19 cellular contexts compared by ENCODE assay signal in the genomic region with DNA sequence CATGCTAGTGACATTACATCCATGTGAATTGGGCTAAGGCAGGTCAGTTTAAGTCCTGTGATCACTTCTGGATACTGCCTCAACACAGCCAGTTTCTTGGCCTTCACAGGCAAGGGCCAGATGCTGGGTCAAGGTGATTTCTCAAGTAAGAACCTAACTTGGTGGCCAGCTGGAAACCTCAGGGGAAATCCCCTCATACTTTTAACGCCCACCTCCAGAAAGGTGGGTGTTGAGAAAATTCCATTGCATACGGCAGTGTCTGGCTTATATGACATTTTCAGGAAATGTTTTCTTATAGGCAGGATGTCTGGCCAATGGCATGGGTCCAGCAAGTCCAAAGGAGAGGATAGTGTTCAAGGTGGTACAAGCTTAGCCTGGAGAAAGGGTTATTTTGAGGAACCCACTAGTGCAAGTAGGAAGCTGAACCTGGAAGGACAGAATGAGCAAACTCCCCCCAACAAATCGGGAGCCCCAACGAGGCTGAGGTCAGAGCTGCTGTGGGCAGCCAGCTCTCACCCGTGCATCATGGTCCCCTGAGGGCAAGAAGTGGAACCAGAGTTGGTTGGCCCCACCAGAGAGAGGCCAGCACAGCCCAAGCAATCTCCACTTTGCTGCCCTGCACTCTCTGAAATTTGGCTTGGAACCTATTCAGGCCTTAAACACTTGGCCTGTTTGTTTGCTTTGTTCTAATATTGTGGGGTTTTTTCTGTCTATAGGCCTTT.
DNase-seq lines count a peak whose midpoint lies in the region; ATAC-seq, FAIRE-seq and TF ChIP-seq lines count a peak whose summit lies in the region.
"Had no signal": no experiment of that assay in that cellular context is flagged by ENCODE, and none has a peak within 500 bp of the region (broad histone marks: within the 10 kb centered on the region; RNA-seq: fewer than 3 reads in every experiment).

No MANE protein-coding gene starts in this region.

- H3K4me3 Mint-ChIP-seq in activated T-helper 2 cell treated with anti-CD3 and anti-CD28 coated beads, Interferon-gamma antibody, Interleukin-2, Interleukin-4, amounts not matched to agents 10 μg/mL and 5 μg/mL and 100 μg/mL, durations not matched to agents 14 hours and 24 hours and 36 hours (ENCODE audit: low read depth), result no peak overlapping the region
- H3K4me3 Mint-ChIP-seq: neural crest cell had no signal

- H3K27ac ChIP-seq in pancreas, result no peak overlapping the region

- ATAC-seq in GM19025 (IDR thresholded peaks at IDR 0.05; ENCODE audit: low read depth, unreplicated experiment), result peak; percentile 48
- ATAC-seq in left lobe of liver, result no peak
- no peak for ATAC-seq in pancreas
- ATAC-seq: esophagus mucosa, Right ventricle myocardium inferior had no signal

- DNase-seq in GM10266 (ENCODE audit: extremely low spot score), result peak; percentile 40
- no peak for DNase-seq in activated T-helper 2 cell treated with anti-CD3 and anti-CD28 coated beads, Interferon-gamma antibody, Interleukin-2, Interleukin-4, amounts not matched to agents 10 μg/mL and 5 μg/mL and 100 μg/mL, durations not matched to agents 14 hours and 24 hours and 36 hours (ENCODE audit: low spot score)
- peak; percentile 17 for DNase-seq in iris pigment epithelial cell (ENCODE audit: low read depth)
- no peak for DNase-seq in CD1c-positive myeloid dendritic cell (ENCODE audit: extremely low spot score)
- no peak for DNase-seq in A172 (ENCODE audit: low spot score)
- DNase-seq in left lobe of liver (ENCODE audit: low spot score), result no peak
- DNase-seq in pancreas, result no peak
- DNase-seq: DND-41; effector CD4-positive, alpha-beta T cell; left ventricle myocardium inferior; NCI-H1436 treated with DMSO at 0.1 percent for 48 hours; NCI-H774; small intestine; stimulated activated CD4-positive, alpha-beta T cell treated with anti-CD3 and anti-CD28 coated beads, Interleukin-4, amount 100 ng/mL, for 24 hours had no signal

- WGBS in pancreas, 2 donors, result 85 to 95% methylated on average over 5 of the region's 5 CpGs

- H3K4me1 ChIP-seq in pancreas, result no peaks in the 10 kb centered on the region

- H3K27me3 ChIP-seq in pancreas, result no peaks in the 10 kb centered on the region

- peaks cover 0 to 21% (median 4%) of the 10 kb centered on the region in 3 donors for H3K36me3 ChIP-seq in pancreas

- no peak for FAIRE-seq in pancreas (lab: Jason Lieb, UNC)
- FAIRE-seq: H54, small intestine had no signal

- peak overlapping the region; percentile 70 for H3K27ac Mint-ChIP-seq in activated T-helper 2 cell treated with anti-CD3 and anti-CD28 coated beads, Interferon-gamma antibody, Interleukin-2, Interleukin-4, amounts not matched to agents 10 μg/mL and 5 μg/mL and 100 μg/mL, durations not matched to agents 14 hours and 24 hours and 36 hours

- H3K9me3 ChIP-seq in pancreas, result no peaks in the 10 kb centered on the region
- H3K9me3 ChIP-seq: left ventricle myocardium inferior had no signal

- peaks cover 40% of the 10 kb centered on the region for H3K36me3 Mint-ChIP-seq in activated T-helper 2 cell treated with anti-CD3 and anti-CD28 coated beads, Interferon-gamma antibody, Interleukin-2, Interleukin-4, amounts not matched to agents 10 μg/mL and 5 μg/mL and 100 μg/mL, durations not matched to agents 14 hours and 24 hours and 36 hours (ENCODE audit: low read depth)

- H3K4me1 Mint-ChIP-seq in activated T-helper 2 cell treated with anti-CD3 and anti-CD28 coated beads, Interferon-gamma antibody, Interleukin-2, Interleukin-4, amounts not matched to agents 10 μg/mL and 5 μg/mL and 100 μg/mL, durations not matched to agents 14 hours and 24 hours and 36 hours (ENCODE audit: low read depth), result peaks cover 20% of the 10 kb centered on the region

- H3K9me3 Mint-ChIP-seq in activated T-helper 2 cell treated with anti-CD3 and anti-CD28 coated beads, Interferon-gamma antibody, Interleukin-2, Interleukin-4, amounts not matched to agents 10 μg/mL and 5 μg/mL and 100 μg/mL, durations not matched to agents 14 hours and 24 hours and 36 hours, result no peaks in the 10 kb centered on the region
- H3K9me3 Mint-ChIP-seq: neural crest cell had no signal

- no peaks in the 10 kb centered on the region for H3K27me3 Mint-ChIP-seq in activated T-helper 2 cell treated with anti-CD3 and anti-CD28 coated beads, Interferon-gamma antibody, Interleukin-2, Interleukin-4, amounts not matched to agents 10 μg/mL and 5 μg/mL and 100 μg/mL, durations not matched to agents 14 hours and 24 hours and 36 hours (ENCODE audit: low read depth)

- H3K4me3 ChIP-seq in pancreas, result no peak overlapping the region
- H3K4me3 ChIP-seq: left ventricle myocardium inferior had no signal

- intact Hi-C loops in activated T-helper 2 cell treated with anti-CD3 and anti-CD28 coated beads, Interferon-gamma antibody, Interleukin-2, Interleukin-4, amounts not matched to agents 10 μg/mL and 5 μg/mL and 100 μg/mL, durations not matched to agents 14 hours and 24 hours and 36 hours (cut with micrococcal nuclease), result no loop called here
- intact Hi-C loops in pancreas (cut with DNase I), result no loop called here

- no peak for TF ChIP-seq CTCF in GM10266 (IDR thresholded peaks at IDR 0.05; ENCODE audit: control insufficient read depth, insufficient read depth, low read depth, missing control alignments)
- TF ChIP-seq CTCF in pancreas (IDR thresholded peaks at IDR 0.05), result no peak

Comparison
In these comparisons a context has a peak if more than half of its experiments do, and no peak if none do; other contexts are left out.
1. DNase-seq: peak in GM10266 (single experiment) and iris pigment epithelial cell (single experiment); none in activated T-helper 2 cell treated with anti-CD3 and anti-CD28 coated beads, Interferon-gamma antibody, Interleukin-2, Interleukin-4, amounts not matched to agents 10 μg/mL and 5 μg/mL and 100 μg/mL, durations not matched to agents 14 hours and 24 hours and 36 hours (single experiment), CD1c-positive myeloid dendritic cell (single experiment), A172 (single experiment), left lobe of liver (single experiment) and pancreas (0 of 6).